ENCODE assay signal across 9 cellular contexts in the genomic region with DNA sequence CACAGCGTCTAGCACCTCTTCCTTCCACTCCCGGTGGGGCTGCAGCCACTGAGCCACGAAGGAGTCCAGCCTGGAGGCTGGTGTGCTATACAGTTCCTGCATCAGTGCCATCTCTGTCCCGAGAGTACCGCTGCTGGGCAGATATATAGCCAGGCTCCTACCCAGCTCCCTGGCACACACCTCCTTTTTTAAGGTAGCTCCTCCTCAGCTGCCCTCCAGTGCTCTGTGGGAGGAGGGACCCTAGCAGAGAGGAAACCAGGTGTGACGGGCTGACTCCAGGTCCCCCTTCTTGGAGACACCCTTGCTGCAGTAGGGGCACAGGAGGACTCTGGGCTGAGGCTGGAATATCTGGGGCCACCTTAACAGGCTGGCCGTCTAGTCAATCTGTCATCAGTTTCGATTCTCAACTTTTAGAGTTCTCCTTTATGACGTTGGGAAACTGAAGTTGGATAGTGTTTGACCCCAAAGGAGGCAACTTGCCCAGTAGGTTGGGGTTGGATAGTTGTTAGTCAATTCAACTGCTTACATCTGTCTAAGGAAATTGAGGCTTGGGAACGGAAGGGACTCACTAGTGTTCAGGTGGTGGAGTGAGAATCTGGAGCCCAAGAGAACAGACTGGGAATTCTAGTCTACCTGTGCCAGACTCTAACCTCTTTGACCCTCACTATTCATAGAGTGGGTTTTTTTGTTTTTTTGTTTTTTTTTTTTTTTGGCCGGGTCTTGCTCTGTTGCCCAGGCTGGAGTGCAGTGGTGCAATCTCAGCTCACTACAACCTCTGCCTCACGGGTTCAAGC. TPM values are rescaled to one million over a fixed set of nuclear protein-coding genes. Genes with fewer than 3 reads are reported as not detected.
A peak's percentile ranks its signal among the peaks of the same experiment; 100 is the strongest.
DNase-seq lines count a peak whose midpoint lies in the region; ATAC-seq, FAIRE-seq and TF ChIP-seq lines count a peak whose summit lies in the region.
"Had no signal": no experiment of that assay in that cellular context is flagged by ENCODE, and none has a peak within 500 bp of the region (broad histone marks: within the 10 kb centered on the region; RNA-seq: fewer than 3 reads in every experiment).

Gene OASL (minus strand): TSS at position 386 of the 794 bp plus-strand sequence. CDS start 275 bp downstream, at position 111.

- TF ChIP-seq CTCF in SK-N-SH (IDR thresholded peaks at IDR 0.05), result no peak
- TF ChIP-seq CTCF in astrocyte (IDR thresholded peaks at IDR 0.05; ENCODE audit: insufficient read depth, low read depth, low read length), result no peak
- no peak for TF ChIP-seq CTCF in liver (IDR thresholded peaks at IDR 0.05; ENCODE audit: low read depth, low read length, missing input control)

- H3K36me3 Mint-ChIP-seq in astrocyte (ENCODE audit: low read depth, unreplicated experiment), result no peaks in the 10 kb centered on the region

- H2AFZ ChIP-seq in SK-N-SH (ENCODE audit: low read depth) (peak within 1 kb of the TSS; percentile 36; the same call in 1 of the 2 replicates), astrocyte (ENCODE audit: low read depth, low read length) (peak within 1 kb of the TSS; percentile 21)

- peaks cover 7 to 30% of the 10 kb centered on the region in 2 experiments; a peak in 2 of 4 replicates for H3K4me1 ChIP-seq in SK-N-SH (ENCODE audit: control insufficient read depth in 1 of 2, insufficient read depth in 2 of 2, low read depth in 1 of 2, low read length in 1 of 2)
- H3K4me1 ChIP-seq in astrocyte (ENCODE audit: insufficient read depth, low read length), result peaks cover 2% of the 10 kb centered on the region
- H3K4me1 ChIP-seq in liver (ENCODE audit: control insufficient read depth in 4 of 4, insufficient read depth in 4 of 4, low read length in 3 of 4), result peaks cover 0 to 17% (median 10%) of the 10 kb centered on the region in 4 donors

- peak within 1 kb of the TSS; percentile 37 to 47; a peak in 3 of 4 replicates for H3K4me3 ChIP-seq in SK-N-SH (ENCODE audit: low read depth in 2 of 2, low read length in 1 of 2)
- no peak within 1 kb of the TSS for H3K4me3 ChIP-seq in astrocyte (ENCODE audit: insufficient read depth, low read depth, low read length)
- peak within 1 kb of the TSS; percentile 63 to 81 (median 74) for H3K4me3 ChIP-seq in liver (ENCODE audit: low read depth in 1 of 3, low read length in 3 of 3)

- H3K27me3 ChIP-seq in SK-N-SH (ENCODE audit: insufficient read depth) (no peaks in the 10 kb centered on the region), astrocyte (ENCODE audit: insufficient read depth, low read length) (no peaks in the 10 kb centered on the region), liver (ENCODE audit: control insufficient read depth in 4 of 4, insufficient read depth in 4 of 4, low read length in 3 of 4) (no peaks in the 10 kb centered on the region)

- H3K79me2 ChIP-seq in SK-N-SH (ENCODE audit: insufficient read depth) (no peaks in the 10 kb centered on the region), astrocyte (ENCODE audit: insufficient read depth, low read length) (no peaks in the 10 kb centered on the region)

- peaks cover 33% of the 10 kb centered on the region for H3K27me3 Mint-ChIP-seq in astrocyte (ENCODE audit: low read depth, unreplicated experiment)

- H3K36me3 ChIP-seq in SK-N-SH (replicated peaks in 1 of 2; ENCODE audit: control insufficient read depth in 1 of 2, insufficient read depth in 2 of 2, low read length in 1 of 2), result no peaks in the 10 kb centered on the region
- no peaks in the 10 kb centered on the region for H3K36me3 ChIP-seq in astrocyte (ENCODE audit: insufficient read depth, low read length)
- no peaks in the 10 kb centered on the region for H3K36me3 ChIP-seq in liver (ENCODE audit: control insufficient read depth in 4 of 4, insufficient read depth in 3 of 4, low read depth in 1 of 4, low read length in 3 of 4)

- no peak within 1 kb of the TSS for H3K27ac ChIP-seq in SK-N-SH (ENCODE audit: low read depth in 2 of 2, low read length in 1 of 2)
- no peak within 1 kb of the TSS for H3K27ac ChIP-seq in astrocyte (ENCODE audit: low read depth, low read length)
- H3K27ac ChIP-seq in liver (ENCODE audit: low read depth in 1 of 2, low read length in 2 of 2), result peak within 1 kb of the TSS; percentile 66 to 86

- H3K27ac Mint-ChIP-seq in astrocyte (ENCODE audit: unreplicated experiment), result no peak within 1 kb of the TSS

- H3K9ac ChIP-seq in SK-N-SH (no peak within 1 kb of the TSS), astrocyte (ENCODE audit: low read length) (no peak within 1 kb of the TSS), liver (ENCODE audit: low read depth in 1 of 2, low read length in 2 of 2) (peak within 1 kb of the TSS; percentile 30 to 41)

- H3K9me3 ChIP-seq in SK-N-SH (no peaks in the 10 kb centered on the region), astrocyte (ENCODE audit: insufficient read depth, low read depth, low read length) (no peaks in the 10 kb centered on the region), liver (ENCODE audit: control insufficient read depth in 4 of 4, low read length in 3 of 4) (no peaks in the 10 kb centered on the region)

- FAIRE-seq in astrocyte (lab: Jason Lieb, UNC), result no peak
- FAIRE-seq: frontal cortex had no signal

- TF ChIP-seq RAD21 in SK-N-SH (IDR thresholded peaks at IDR 0.05; ENCODE audit: low read length) (no peak), liver (IDR thresholded peaks at IDR 0.05) (peak; percentile 30 to 35)

- ATAC-seq in GM18517 (IDR thresholded peaks at IDR 0.05; ENCODE audit: unreplicated experiment) (peak; percentile 77), HG02938 (IDR thresholded peaks at IDR 0.05; ENCODE audit: unreplicated experiment) (peak; percentile 71)

- CTCF ChIA-PET in SK-N-SH (lab: Yijun Ruan, JAX), result interaction anchor here (0.5 to 1.5 kb wide), 2 partner anchors 12 to 755 kb away, joined by 3 to 4 read pairs; no protein-coding TSS in a partner anchor

- WGBS in SK-N-SH (ENCODE audit: low lambda C conversion rate), result 26% methylated on average over 9 of the region's 12 CpGs
- WGBS in liver, result 5% methylated on average over 12 of the region's 12 CpGs

- peaks cover 8% of the 10 kb centered on the region for H3F3A ChIP-seq in SK-N-SH (replicated peaks; ENCODE audit: insufficient read depth)

- no peak within 1 kb of the TSS for H3K4me3 Mint-ChIP-seq in astrocyte (ENCODE audit: unreplicated experiment)

- POLR2A ChIA-PET in SK-N-SH (lab: Yijun Ruan, JAX), result no interaction called here

- peak; percentile 34 for DNase-seq in SK-N-SH
- DNase-seq in astrocyte (ENCODE audit: low read depth), result no peak
- peak; percentile 48 for DNase-seq in stimulated activated naive CD4-positive, alpha-beta T cell treated with Interleukin-2 at 50 U/mL for 16 hours (lab: John Stamatoyannopoulos, UW)
- no peak for DNase-seq in NCI-H510A treated with DMSO at 0.1 percent for 48 hours (lab: John Stamatoyannopoulos, UW)
- DNase-seq in NCI-H1436 treated with DMSO at 0.1 percent for 48 hours (lab: John Stamatoyannopoulos, UW), result no peak

- H4K20me1 ChIP-seq in SK-N-SH (ENCODE audit: insufficient read depth) (no peaks in the 10 kb centered on the region), astrocyte (ENCODE audit: insufficient read depth, low read length) (no peaks in the 10 kb centered on the region)

- H3K4me1 Mint-ChIP-seq in astrocyte (ENCODE audit: low read depth, unreplicated experiment), result peaks cover 12% of the 10 kb centered on the region

- no peaks in the 10 kb centered on the region for H3K9me2 ChIP-seq in SK-N-SH

- TF ChIP-seq EP300 in SK-N-SH (IDR thresholded peaks at IDR 0.05; ENCODE audit: borderline replicate concordance in 1 of 2, low read depth in 1 of 2, low read length in 1 of 2), result no peak

- peaks cover 4% of the 10 kb centered on the region for H3K9me3 Mint-ChIP-seq in astrocyte (ENCODE audit: unreplicated experiment)

- H3K4me2 ChIP-seq in SK-N-SH (peak within 1 kb of the TSS; percentile 64), astrocyte (ENCODE audit: low read length) (peak within 1 kb of the TSS; percentile 38)

TF ChIP-seq in SK-N-SH, 30 proteins besides CTCF, POLR2A, EP300 and RAD21 (continues in another document):
- TF ChIP-seq CHD2 (IDR thresholded peaks at IDR 0.05; ENCODE audit: low read length, partially characterized antibody) (no peak), TAF1 (IDR thresholded peaks at IDR 0.05; ENCODE audit: borderline replicate concordance, low read depth, low read length) (no peak), NRF1 (IDR thresholded peaks at IDR 0.05; ENCODE audit: low read depth, low read length) (no peak)
- TF ChIP-seq, protein P1, sequence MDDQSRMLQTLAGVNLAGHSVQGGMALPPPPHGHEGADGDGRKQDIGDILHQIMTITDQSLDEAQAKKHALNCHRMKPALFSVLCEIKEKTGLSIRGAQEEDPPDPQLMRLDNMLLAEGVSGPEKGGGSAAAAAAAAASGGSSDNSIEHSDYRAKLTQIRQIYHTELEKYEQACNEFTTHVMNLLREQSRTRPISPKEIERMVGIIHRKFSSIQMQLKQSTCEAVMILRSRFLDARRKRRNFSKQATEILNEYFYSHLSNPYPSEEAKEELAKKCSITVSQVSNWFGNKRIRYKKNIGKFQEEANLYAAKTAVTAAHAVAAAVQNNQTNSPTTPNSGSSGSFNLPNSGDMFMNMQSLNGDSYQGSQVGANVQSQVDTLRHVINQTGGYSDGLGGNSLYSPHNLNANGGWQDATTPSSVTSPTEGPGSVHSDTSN (IDR thresholded peaks at IDR 0.05), result 0 out of 2 replicates have a peak, but pooled peaks have one; percentile 10

RNA-seq across cellular contexts. Expression of gene OASL, which starts in this region (rescaled TPM):
- polyA plus RNA-seq in SK-N-SH (2012; rRNA removed) (0.37 and 0.41 TPM in 2 replicates), liver (1 to 10 TPM; 3.7 to 4.5 TPM)
- 0.27 and 0.39 TPM in 2 replicates for polyA plus RNA-seq in SK-N-SH (2012; cell fraction: cytosol; rRNA removed)
- 0.15 and 0.19 TPM in 2 replicates for polyA plus RNA-seq in SK-N-SH (2012; cell fraction: nucleus; rRNA removed)
- total RNA-seq in astrocyte (0.75 and 1.3 TPM in 2 replicates), liver (1 to 10 TPM in 1 of 2 donors, under 1 TPM in 1; 0.89 to 2.5 TPM)
- total RNA-seq: frontal cortex had no signal

Comparison
In these comparisons a context has a peak if more than half of its experiments do, and no peak if none do; other contexts are left out.
1. Peak in DNase-seq, H3K4me3 ChIP-seq and H3K4me2 ChIP-seq in SK-N-SH; RNA of the gene not detected or under 1 TPM.
2. H3K27ac ChIP-seq: peak in liver (2 of 2); none in SK-N-SH (0 of 2) and astrocyte (single experiment).
3. H3K9ac ChIP-seq: peak in liver (2 of 2); none in SK-N-SH (single experiment) and astrocyte (single experiment).